Comparison of ENCODE assay signal across 9 cellular contexts in genomic region chr1:32870615-32871363, GRCh38. TPM values are rescaled to one million over a fixed set of nuclear protein-coding genes. Genes with fewer than 3 reads are reported as not detected.
DNase-seq lines count a peak whose midpoint lies in the region; ATAC-seq, FAIRE-seq and TF ChIP-seq lines count a peak whose summit lies in the region.
"Had no signal": no experiment of that assay in that cellular context is flagged by ENCODE, and none has a peak within 500 bp of the region (broad histone marks: within the 10 kb centered on the region; RNA-seq: fewer than 3 reads in every experiment).

TSS of gene FNDC5 (minus strand) at chr1:32870912.

- H3K4me1 ChIP-seq in K562 (replicated peaks in 1 of 2; ENCODE audit: control insufficient read depth in 2 of 2, insufficient read depth in 2 of 2, low read length in 2 of 2) (peaks cover 5 to 16% of the 10 kb centered on the region in 2 experiments; a peak in 4 of 5 replicates), keratinocyte (ENCODE audit: control insufficient read depth, extremely low read depth, insufficient read depth, low read length) (no peaks in the 10 kb centered on the region)

- in situ Hi-C loops in K562 (cut with MboI) = loop anchor here (5.0 kb wide), 1 partner anchor 348 kb away; no protein-coding TSS in a partner anchor

- TF ChIP-seq CTCF in K562 (IDR thresholded peaks at IDR 0.05 in 2 of 3, conservative IDR thresholded peaks at IDR 0.05 in 1 of 3; ENCODE audit: insufficient read depth in 2 of 3, low read depth in 1 of 3, low read length in 3 of 3) (no peak), keratinocyte (optimal IDR thresholded peaks at IDR 0.05 in 1 of 3, IDR thresholded peaks at IDR 0.05 in 1 of 3, conservative IDR thresholded peaks at IDR 0.05 in 1 of 3; ENCODE audit: extremely low read depth in 1 of 3, insufficient read depth in 2 of 3, low read length in 3 of 3) (no peak)

- H3K27me3 ChIP-seq in K562 (ENCODE audit: control insufficient read depth in 2 of 2, insufficient read depth in 2 of 2, low read length in 2 of 2) (peaks cover 4 to 20% of the 10 kb centered on the region in 2 experiments; a peak in 3 of 5 replicates), keratinocyte (ENCODE audit: control insufficient read depth, extremely low read depth, insufficient read depth, low read length) (peaks cover 24% of the 10 kb centered on the region)

- no peaks in the 10 kb centered on the region for H3K9me1 ChIP-seq in K562 (ENCODE audit: control insufficient read depth, insufficient read depth, low read length)
- H3K9me1 ChIP-seq in keratinocyte (ENCODE audit: control insufficient read depth, extremely low read depth, insufficient read depth, low read length) = no peaks in the 10 kb centered on the region

- H3K4me1 Mint-ChIP-seq in activated CD4-positive, alpha-beta T cell treated with anti-CD3 and anti-CD28 coated beads, Interleukin-2, amount 10 ng/mL, durations not matched to agents 24 days and 14 days = peaks cover 3% of the 10 kb centered on the region
- peaks cover 10% of the 10 kb centered on the region for H3K4me1 Mint-ChIP-seq in stimulated activated naive CD8-positive, alpha-beta T cell treated with anti-CD3 and anti-CD28 coated beads, Interleukin-15, amount 100 ng/mL, for 72 hours

- POLR2A ChIA-PET in K562 (lab: Yijun Ruan, JAX) = interaction anchor here (0.8 to 1.0 kb wide), 2 partner anchors 8 to 13 kb away, joined by 3 read pairs; no protein-coding TSS in a partner anchor

- FAIRE-seq in K562 (lab: Jason Lieb, UNC) = no peak
- no peak for FAIRE-seq in keratinocyte (lab: Jason Lieb, UNC)

- no peak within 1 kb of the TSS for H3K27ac Mint-ChIP-seq in activated CD4-positive, alpha-beta T cell treated with anti-CD3 and anti-CD28 coated beads, Interleukin-2, amount 10 ng/mL, durations not matched to agents 24 days and 14 days
- H3K27ac Mint-ChIP-seq in stimulated activated naive CD8-positive, alpha-beta T cell treated with anti-CD3 and anti-CD28 coated beads, Interleukin-15, amount 100 ng/mL, for 72 hours = peak within 1 kb of the TSS in 1 of 2 donors; percentile 61

- H3K4me2 ChIP-seq in K562 (ENCODE audit: insufficient read depth, low read length) (peak within 1 kb of the TSS; percentile 23), keratinocyte (ENCODE audit: control insufficient read depth, extremely low read depth, insufficient read depth, low read depth, low read length) (peak within 1 kb of the TSS; percentile 54)

- CTCF ChIA-PET in K562 (lab: Yijun Ruan, JAX; ENCODE audit: low intra/inter-chr PET ratio) = interaction anchor here (0.5 to 2.9 kb wide), 3 partner anchors 159 to 467 kb away, joined by 3 to 26 read pairs (median 3); no protein-coding TSS in a partner anchor

- TF ChIP-seq RAD21 in K562 (CRISPR knock-in tag; conservative IDR thresholded peaks at IDR 0.05 in 1 of 2, IDR thresholded peaks at IDR 0.05 in 1 of 2) = no peak

- no peak for TF ChIP-seq POLR2A in K562 (conservative IDR thresholded peaks at IDR 0.05)

- peak; percentile 80 for ATAC-seq in K562
- peak; percentile 40 for ATAC-seq in stimulated activated naive CD8-positive, alpha-beta T cell treated with anti-CD3 and anti-CD28 coated beads, Interleukin-15, amount 100 ng/mL, for 72 hours
- ATAC-seq in HG02588 (IDR thresholded peaks at IDR 0.05; ENCODE audit: unreplicated experiment) = no peak
- ATAC-seq in GM21367 (IDR thresholded peaks at IDR 0.05; ENCODE audit: unreplicated experiment) = no peak
- ATAC-seq in HG03378 (IDR thresholded peaks at IDR 0.05; ENCODE audit: unreplicated experiment) = no peak

- peak within 1 kb of the TSS in 1 of 2 experiments; percentile 75; a peak in 2 of 4 replicates for H3K9ac ChIP-seq in K562 (ENCODE audit: insufficient read depth in 1 of 2, low read depth in 2 of 2, low read length in 2 of 2)
- no peak within 1 kb of the TSS for H3K9ac ChIP-seq in keratinocyte (ENCODE audit: control insufficient read depth, extremely low read depth, insufficient read depth, low read length)

- H3K9me3 ChIP-seq in K562 (replicated peaks; ENCODE audit: control insufficient read depth, insufficient read depth, low read depth, low read length) (no peaks in the 10 kb centered on the region), keratinocyte (ENCODE audit: control insufficient read depth, low read depth, low read length) (no peaks in the 10 kb centered on the region)

- H3K27ac ChIP-seq in K562 (ENCODE audit: extremely low read depth, low read depth, low read length) (no peak within 1 kb of the TSS), keratinocyte (ENCODE audit: control insufficient read depth, insufficient read depth, low read length) (no peak within 1 kb of the TSS)

- H3K36me3 Mint-ChIP-seq in activated CD4-positive, alpha-beta T cell treated with anti-CD3 and anti-CD28 coated beads, Interleukin-2, amount 10 ng/mL, durations not matched to agents 24 days and 14 days (ENCODE audit: low read depth) = peaks cover 2% of the 10 kb centered on the region

- peaks cover 47% of the 10 kb centered on the region for H3K27me3 Mint-ChIP-seq in activated CD4-positive, alpha-beta T cell treated with anti-CD3 and anti-CD28 coated beads, Interleukin-2, amount 10 ng/mL, durations not matched to agents 24 days and 14 days
- H3K27me3 Mint-ChIP-seq in stimulated activated naive CD8-positive, alpha-beta T cell treated with anti-CD3 and anti-CD28 coated beads, Interleukin-15, amount 100 ng/mL, for 72 hours = peaks cover 62% of the 10 kb centered on the region

- H4K20me1 ChIP-seq in K562 (replicated peaks; ENCODE audit: control insufficient read depth, insufficient read depth, low read length) (peaks cover 9% of the 10 kb centered on the region), keratinocyte (ENCODE audit: control insufficient read depth, extremely low read depth, insufficient read depth, low read length) (no peaks in the 10 kb centered on the region)

- H3K79me2 ChIP-seq in K562 (ENCODE audit: control insufficient read depth, insufficient read depth, low read length) = no peaks in the 10 kb centered on the region
- no peaks in the 10 kb centered on the region for H3K79me2 ChIP-seq in keratinocyte (ENCODE audit: control insufficient read depth, insufficient read depth, low read length)

- 4% methylated on average over 67 of the region's 99 CpGs for WGBS in K562 (ENCODE audit: insufficient coverage, low coverage, missing lambda C conversion rate)

- H3K36me3 ChIP-seq in K562 (ENCODE audit: control insufficient read depth, insufficient read depth, low read length) = no peaks in the 10 kb centered on the region
- H3K36me3 ChIP-seq in keratinocyte (ENCODE audit: control insufficient read depth in 2 of 2, extremely low read depth in 1 of 2, insufficient read depth in 2 of 2, low read length in 2 of 2) = no peaks in the 10 kb centered on the region

- intact Hi-C loops in activated CD4-positive, alpha-beta T cell treated with anti-CD3 and anti-CD28 coated beads, Interleukin-2, amount 10 ng/mL, durations not matched to agents 24 days and 14 days (cut with micrococcal nuclease) = loop anchor here (5.0 kb wide), 1 partner anchor 98 kb away; no protein-coding TSS in a partner anchor
- intact Hi-C loops in K562 (cut with micrococcal nuclease) = loop anchor here (2.0 to 5.0 kb wide), 3 partner anchors 98 to 468 kb away; no protein-coding TSS in a partner anchor

- peak within 1 kb of the TSS; percentile 68 for H3K4me3 Mint-ChIP-seq in activated CD4-positive, alpha-beta T cell treated with anti-CD3 and anti-CD28 coated beads, Interleukin-2, amount 10 ng/mL, durations not matched to agents 24 days and 14 days
- peak within 1 kb of the TSS; percentile 54 to 79 for H3K4me3 Mint-ChIP-seq in stimulated activated naive CD8-positive, alpha-beta T cell treated with anti-CD3 and anti-CD28 coated beads, Interleukin-15, amount 100 ng/mL, for 72 hours

- TF ChIP-seq EP300 in K562 (IDR thresholded peaks at IDR 0.05; ENCODE audit: low read length) = no peak

- H2AFZ ChIP-seq in K562 (ENCODE audit: low read depth, low read length) (peak within 1 kb of the TSS; percentile 14; the same call in 1 of the 2 replicates), keratinocyte (ENCODE audit: control insufficient read depth, low read length) (no peak within 1 kb of the TSS)

- dilution Hi-C loops in keratinocyte (cut with MboI; ENCODE audit: extremely low pct_ligation_motif_present, low sequenced_read_pairs) = no loop called here

- no peaks in the 10 kb centered on the region for H3K9me3 Mint-ChIP-seq in activated CD4-positive, alpha-beta T cell treated with anti-CD3 and anti-CD28 coated beads, Interleukin-2, amount 10 ng/mL, durations not matched to agents 24 days and 14 days
- no peaks in the 10 kb centered on the region for H3K9me3 Mint-ChIP-seq in stimulated activated naive CD8-positive, alpha-beta T cell treated with anti-CD3 and anti-CD28 coated beads, Interleukin-15, amount 100 ng/mL, for 72 hours

- peak within 1 kb of the TSS; percentile 28 for H3K4me3 ChIP-seq in K562
- peak within 1 kb of the TSS in 1 of 3 experiments; percentile 33 for H3K4me3 ChIP-seq in keratinocyte (ENCODE audit: control insufficient read depth in 2 of 3, extremely low read depth in 1 of 3, insufficient read depth in 2 of 3, low read depth in 1 of 3, low read length in 3 of 3)

- BruUV-seq in K562 (replicated peaks; lab: Mats Ljungman, UMichigan) = no TSS peak

- peak; percentile 58 for DNase-seq in activated CD4-positive, alpha-beta T cell treated with anti-CD3 and anti-CD28 coated beads, Interleukin-2, amount 10 ng/mL, durations not matched to agents 24 days and 14 days
- no peak for DNase-seq in activated CD4-positive, alpha-beta T cell treated with anti-CD3 and anti-CD28 coated beads for 4 hours
- DNase-seq in K562 (ENCODE audit: extremely low read depth in 1 of 4, low spot score in 3 of 4) = peak; percentile 37 to 86 (median 72)
- no peak for DNase-seq in keratinocyte (ENCODE audit: low read depth, low spot score)
- DNase-seq in stimulated activated naive CD8-positive, alpha-beta T cell treated with anti-CD3 and anti-CD28 coated beads, Interleukin-15, amount 100 ng/mL, for 72 hours = no peak

RNA-seq across cellular contexts. Expression of gene FNDC5, which starts in this region (rescaled TPM):
- total RNA-seq in activated CD4-positive, alpha-beta T cell treated with anti-CD3 and anti-CD28 coated beads, Interleukin-2, amount 10 ng/mL, durations not matched to agents 24 days and 14 days = not detected in 2 replicates
- total RNA-seq in K562 (2011; cell fraction: chromatin; rRNA removed; ENCODE audit: low replicate concordance) = 1.1 and 2.3 TPM in 2 replicates
- total RNA-seq in K562 (2011; cell fraction: nucleolus; rRNA removed) = 1.3 and 2.0 TPM in 2 replicates
- 0.59 and 1.1 TPM in 2 replicates for total RNA-seq in K562 (2011; cell fraction: nucleoplasm; rRNA removed)
- 0.14 and 0.61 TPM in 2 replicates for total RNA-seq in K562 (2014; rRNA removed)
- 0.25 and 0.48 TPM in 2 replicates for total RNA-seq in K562 (2014; rRNA removed; fragmentation: Illumina TruSeq; extraction: Trizol)
- 0.22 and 0.41 TPM in 2 replicates for total RNA-seq in K562 (2015; rRNA removed; fragmentation: Illumina TruSeq; extraction: Trizol)
- total RNA-seq in K562 (2021) = 0.38 and 0.56 TPM in 2 replicates
- 2.1 and 2.5 TPM in 2 replicates for polyA plus RNA-seq in K562 (2011; rRNA removed)
- polyA plus RNA-seq in K562 (2011; cell fraction: cytosol; rRNA removed) = 1.3 and 1.6 TPM in 2 replicates
- polyA plus RNA-seq in K562 (2011; cell fraction: nucleus; rRNA removed) = 5.0 and 6.0 TPM in 2 replicates
- polyA plus RNA-seq in K562 (2012) = 0.42 and 0.81 TPM in 2 replicates
- polyA plus RNA-seq in K562 (2014; fragmentation: Illumina TruSeq; extraction: Trizol) = 0.17 and 0.25 TPM in 2 replicates
- under 1 TPM; 0.06 to 0.10 TPM for polyA plus RNA-seq in K562 (2014; fragmentation: Nextera tagmentation; extraction: Ambion mirVana)
- polyA plus RNA-seq in K562 (2014; rRNA removed) = 0.12 and 0.24 TPM in 2 replicates
- 2.6 and 3.1 TPM in 2 replicates for polyA minus RNA-seq in K562 (2011; rRNA and poly(A)+ RNA removed)
- polyA minus RNA-seq in K562 (2011; cell fraction: cytosol; rRNA and poly(A)+ RNA removed) = 0.38 TPM in 1 of 2 replicates, not detected in the other
- 0.13 and 1.3 TPM in 2 replicates for polyA minus RNA-seq in K562 (2011; cell fraction: nucleus; rRNA and poly(A)+ RNA removed)
- polyA plus RNA-seq in keratinocyte = not detected in 3 replicates
- not detected for polyA plus RNA-seq in keratinocyte (2011; ENCODE audit: low read depth)
- polyA plus RNA-seq in keratinocyte (2011; cell fraction: cytosol; rRNA removed) = not detected in 2 replicates
- polyA plus RNA-seq in keratinocyte (2011; cell fraction: nucleus; rRNA removed) = not detected in 2 replicates
- 0.21 TPM in 1 of 2 replicates, not detected in the other for polyA plus RNA-seq in keratinocyte (2012; ENCODE audit: low replicate concordance)
- polyA minus RNA-seq in keratinocyte = not detected in 3 replicates
- not detected for polyA minus RNA-seq in keratinocyte (2011; cell fraction: cytosol; rRNA and poly(A)+ RNA removed)
- polyA minus RNA-seq in keratinocyte (2011; cell fraction: nucleus; rRNA and poly(A)+ RNA removed) = not detected in 2 replicates
- total RNA-seq: activated CD8-positive, alpha-beta memory T cell treated with anti-CD3 and anti-CD28 coated beads for 36 hours had no signal

Comparison
In these comparisons a context has a peak if more than half of its experiments do, and no peak if none do; other contexts are left out.
1. Peak in DNase-seq in activated CD4-positive, alpha-beta T cell treated with anti-CD3 and anti-CD28 coated beads, Interleukin-2, amount 10 ng/mL, durations not matched to agents 24 days and 14 days; RNA of the gene not detected or under 1 TPM.
2. DNase-seq: peak in K562 (4 of 4); none in activated CD4-positive, alpha-beta T cell treated with anti-CD3 and anti-CD28 coated beads for 4 hours (0 of 2), keratinocyte (single experiment) and stimulated activated naive CD8-positive, alpha-beta T cell treated with anti-CD3 and anti-CD28 coated beads, Interleukin-15, amount 100 ng/mL, for 72 hours (0 of 2).
3. ATAC-seq: peak in K562 (single experiment) and stimulated activated naive CD8-positive, alpha-beta T cell treated with anti-CD3 and anti-CD28 coated beads, Interleukin-15, amount 100 ng/mL, for 72 hours (single experiment); none in HG02588 (single experiment), GM21367 (single experiment) and HG03378 (single experiment).